8 cellular contexts compared by ENCODE assay signal in genomic region chr12:108664338-108665258, GRCh38. TPM values are rescaled to one million over a fixed set of nuclear protein-coding genes. Genes with fewer than 3 reads are reported as not detected.
DNase-seq lines count a peak whose midpoint lies in the region; ATAC-seq and TF ChIP-seq lines count a peak whose summit lies in the region.

No MANE protein-coding gene starts in this region.

- peaks cover 1% of the 10 kb centered on the region for H4K20me1 ChIP-seq in fibroblast of lung (ENCODE audit: control insufficient read depth, extremely low read depth, insufficient read depth, low read length)

- H2AFZ ChIP-seq in fibroblast of lung (ENCODE audit: low read length) = no peak overlapping the region

- peak; percentile 65 for ATAC-seq in GM21576 (IDR thresholded peaks at IDR 0.05; ENCODE audit: unreplicated experiment)

- no peak for TF ChIP-seq POLR2A in Peyer's patch (IDR thresholded peaks at IDR 0.05)

- no peak overlapping the region for H3K9ac ChIP-seq in fibroblast of lung (ENCODE audit: insufficient read depth, low read length)

- peak overlapping the region; percentile 61 to 87 (median 68) for H3K27ac ChIP-seq in Peyer's patch
- H3K27ac ChIP-seq in fibroblast of lung (ENCODE audit: insufficient read depth, low read length) = peak overlapping the region; percentile 79

- no peaks in the 10 kb centered on the region for H3K27me3 Mint-ChIP-seq in nephron progenitor cell (ENCODE audit: low read depth, poor library complexity)
- H3K27me3 Mint-ChIP-seq in stimulated activated naive CD8-positive, alpha-beta T cell treated with anti-CD3 and anti-CD28 coated beads, Interleukin-15, Interleukin-2, amounts not matched to agents 100 ng/mL and 50 ng/mL, for 24 hours = no peaks in the 10 kb centered on the region

- peaks cover 25% of the 10 kb centered on the region for H3K4me1 Mint-ChIP-seq in nephron progenitor cell
- H3K4me1 Mint-ChIP-seq in stimulated activated naive CD8-positive, alpha-beta T cell treated with anti-CD3 and anti-CD28 coated beads, Interleukin-15, Interleukin-2, amounts not matched to agents 100 ng/mL and 50 ng/mL, for 24 hours (ENCODE audit: low read depth) = peaks cover 29% of the 10 kb centered on the region

- peak; percentile 89 to 99 (median 96) for TF ChIP-seq CTCF in Peyer's patch (IDR thresholded peaks at IDR 0.05)
- TF ChIP-seq CTCF in fibroblast of lung (conservative IDR thresholded peaks at IDR 0.05 in 1 of 2, IDR thresholded peaks at IDR 0.05 in 1 of 2; ENCODE audit: low read depth in 1 of 2, low read length in 2 of 2) = peak; percentile 91 to 96
- peak; percentile 90 for TF ChIP-seq CTCF in nephron progenitor cell (IDR thresholded peaks at IDR 0.05)

- peaks cover 5% of the 10 kb centered on the region for H3K36me3 Mint-ChIP-seq in nephron progenitor cell (ENCODE audit: low read depth)
- H3K36me3 Mint-ChIP-seq in stimulated activated naive CD8-positive, alpha-beta T cell treated with anti-CD3 and anti-CD28 coated beads, Interleukin-15, Interleukin-2, amounts not matched to agents 100 ng/mL and 50 ng/mL, for 24 hours (ENCODE audit: low read depth) = peaks cover 5% of the 10 kb centered on the region

- no peak overlapping the region for H3K4me3 Mint-ChIP-seq in nephron progenitor cell
- peak overlapping the region; percentile 49 for H3K4me3 Mint-ChIP-seq in stimulated activated naive CD8-positive, alpha-beta T cell treated with anti-CD3 and anti-CD28 coated beads, Interleukin-15, Interleukin-2, amounts not matched to agents 100 ng/mL and 50 ng/mL, for 24 hours

- H3K4me3 ChIP-seq in Peyer's patch = no peak overlapping the region
- peak overlapping the region in 1 of 4 experiments; percentile 9 for H3K4me3 ChIP-seq in fibroblast of lung (replicated peaks in 1 of 4; ENCODE audit: control extremely low read depth in 1 of 4, insufficient read depth in 1 of 4, low read depth in 3 of 4, low read length in 4 of 4)

- in situ Hi-C loops in KBM-7 (cut with MboI; ENCODE audit: low pct_unique_long_range_greater_than_20kb, low sequenced_read_pairs) = no loop called here

- H3K9me3 ChIP-seq in Peyer's patch = no peaks in the 10 kb centered on the region
- H3K9me3 ChIP-seq in fibroblast of lung (ENCODE audit: control insufficient read depth, insufficient read depth, low read depth, low read length) = no peaks in the 10 kb centered on the region

- H3K4me1 ChIP-seq in Peyer's patch (peaks cover 0 to 31% (median 12%) of the 10 kb centered on the region in 4 donors), fibroblast of lung (ENCODE audit: control insufficient read depth, extremely low read depth, insufficient read depth, low read length) (peaks cover 35% of the 10 kb centered on the region)

- H3K27me3 ChIP-seq in Peyer's patch (no peaks in the 10 kb centered on the region), fibroblast of lung (ENCODE audit: control insufficient read depth, insufficient read depth, low read length) (no peaks in the 10 kb centered on the region)

- H3K9me3 Mint-ChIP-seq in nephron progenitor cell = no peaks in the 10 kb centered on the region
- no peaks in the 10 kb centered on the region for H3K9me3 Mint-ChIP-seq in stimulated activated naive CD8-positive, alpha-beta T cell treated with anti-CD3 and anti-CD28 coated beads, Interleukin-15, Interleukin-2, amounts not matched to agents 100 ng/mL and 50 ng/mL, for 24 hours

- peak overlapping the region; percentile 76 for H3K4me2 ChIP-seq in fibroblast of lung (ENCODE audit: extremely low read depth, insufficient read depth, low read length)

- H3K36me3 ChIP-seq in Peyer's patch = peaks cover 0 to 5% (median 0%) of the 10 kb centered on the region in 3 donors
- H3K36me3 ChIP-seq in fibroblast of lung (ENCODE audit: control insufficient read depth, insufficient read depth, low read length) = peaks cover 3% of the 10 kb centered on the region

- H3K79me2 ChIP-seq in fibroblast of lung (ENCODE audit: control insufficient read depth, insufficient read depth, low read length) = peaks cover 90% of the 10 kb centered on the region

- peak overlapping the region; percentile 62 for H3K27ac Mint-ChIP-seq in nephron progenitor cell
- H3K27ac Mint-ChIP-seq in stimulated activated naive CD8-positive, alpha-beta T cell treated with anti-CD3 and anti-CD28 coated beads, Interleukin-15, Interleukin-2, amounts not matched to agents 100 ng/mL and 50 ng/mL, for 24 hours = peak overlapping the region; percentile 74

- DNase-seq in DMS79 (lab: John Stamatoyannopoulos, UW) (peak; percentile 80), KBM-7 (peak; percentile 93), Peyer's patch (peak; percentile 66 to 94 (median 80)), activated T-helper 1 cell treated with Interleukin-2 at 50 U/mL for 16 hours (ENCODE audit: low read depth) (peak; percentile 64), fibroblast of lung (ENCODE audit: low read depth in 2 of 2) (peak; percentile 91 to 98), nephron progenitor cell (peak; percentile 77)

RNA-seq across cellular contexts. Expression of gene SELPLG, which starts 30.9 kb away (rescaled TPM):
- total RNA-seq in Peyer's patch (1 to 10 TPM; 2.4 to 9.4 (median 5.9) TPM), fibroblast of lung (0.51 and 1.5 TPM in 2 replicates)
- 3.0 and 5.3 TPM in 2 replicates for polyA plus RNA-seq in fibroblast of lung
- polyA plus RNA-seq in fibroblast of lung (2012) = 3.6 and 4.5 TPM in 2 replicates
- 3.6 and 9.7 TPM in 2 replicates for polyA minus RNA-seq in fibroblast of lung (ENCODE audit: low replicate concordance)
